ENCODE assay signal across 1 cellular context in the genomic region with DNA sequence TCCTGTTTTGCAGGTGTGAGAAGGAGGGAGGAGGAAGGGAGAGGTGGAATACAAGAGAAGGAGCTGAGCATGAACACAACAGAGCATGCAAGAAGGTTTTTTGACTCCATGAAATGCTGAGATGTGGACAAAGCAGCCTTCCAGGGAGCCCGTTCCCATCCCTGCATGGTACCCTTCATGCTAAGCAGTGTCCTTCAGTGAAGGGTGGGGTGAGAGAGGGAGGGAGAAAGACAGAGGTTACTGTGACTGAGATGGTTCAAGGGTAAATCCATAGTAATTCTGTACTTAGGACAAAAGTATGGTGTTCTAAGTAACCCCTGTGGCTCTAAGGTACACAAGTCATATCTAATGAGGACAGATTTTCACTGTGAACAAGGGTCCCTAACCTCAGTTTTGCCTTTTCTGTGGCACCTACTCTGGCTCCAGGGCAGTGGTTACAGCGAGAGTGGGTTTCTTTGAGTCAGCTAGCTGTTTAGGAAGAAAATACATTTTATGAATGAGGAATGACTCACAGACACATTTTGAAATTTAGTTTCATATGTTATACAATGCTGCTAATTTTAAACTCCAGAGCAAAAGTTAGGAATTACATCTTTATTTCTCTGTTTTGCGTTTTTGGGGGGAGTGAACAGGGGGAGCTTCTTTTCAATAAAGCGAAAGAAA.
TF ChIP-seq lines count a peak whose summit lies in the region.

No MANE protein-coding gene starts in this region.

TF ChIP-seq in GM23338, 12 proteins besides CTCF, POLR2A, EP300 and RAD21 (continued from another document):
- TF ChIP-seq, protein P1, sequence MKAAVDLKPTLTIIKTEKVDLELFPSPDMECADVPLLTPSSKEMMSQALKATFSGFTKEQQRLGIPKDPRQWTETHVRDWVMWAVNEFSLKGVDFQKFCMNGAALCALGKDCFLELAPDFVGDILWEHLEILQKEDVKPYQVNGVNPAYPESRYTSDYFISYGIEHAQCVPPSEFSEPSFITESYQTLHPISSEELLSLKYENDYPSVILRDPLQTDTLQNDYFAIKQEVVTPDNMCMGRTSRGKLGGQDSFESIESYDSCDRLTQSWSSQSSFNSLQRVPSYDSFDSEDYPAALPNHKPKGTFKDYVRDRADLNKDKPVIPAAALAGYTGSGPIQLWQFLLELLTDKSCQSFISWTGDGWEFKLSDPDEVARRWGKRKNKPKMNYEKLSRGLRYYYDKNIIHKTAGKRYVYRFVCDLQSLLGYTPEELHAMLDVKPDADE (IDR thresholded peaks at IDR 0.05), result no peak
- no peak for TF ChIP-seq ZNF114 (CRISPR knock-in tag; IDR thresholded peaks at IDR 0.05)
- no peak for TF ChIP-seq STAT1 (IDR thresholded peaks at IDR 0.05; ENCODE audit: unreplicated experiment)
